17 cellular contexts compared by ENCODE assay signal in genomic region chr18:35510071-35511010, GRCh38.
"Had no signal": no experiment of that assay in that cellular context is flagged by ENCODE, and none has a peak within 500 bp of the region (broad histone marks: within the 10 kb centered on the region; RNA-seq: fewer than 3 reads in every experiment).

No MANE protein-coding gene starts in this region.

- H3K27me3 Mint-ChIP-seq: activated naive CD4-positive, alpha-beta T cell treated with anti-CD3 and anti-CD28 coated beads, Interleukin-2, amount 50 U/mL, for 24 hours; brain; naive thymus-derived CD8-positive, alpha-beta T cell; stimulated activated naive CD8-positive, alpha-beta T cell treated with anti-CD3 and anti-CD28 coated beads, Interleukin-15, Interleukin-2, amounts not matched to agents 100 ng/mL and 50 ng/mL, for 24 hours had no signal

- H3K27me3 ChIP-seq: gastroesophageal sphincter, sigmoid colon had no signal

- H3K36me3 Mint-ChIP-seq: activated naive CD4-positive, alpha-beta T cell treated with anti-CD3 and anti-CD28 coated beads, Interleukin-2, amount 50 U/mL, for 24 hours; brain; naive thymus-derived CD8-positive, alpha-beta T cell had no signal

- H3K4me3 ChIP-seq: gastroesophageal sphincter, prostate gland, sigmoid colon had no signal

- H3K4me1 Mint-ChIP-seq: activated naive CD4-positive, alpha-beta T cell treated with anti-CD3 and anti-CD28 coated beads, Interleukin-2, amount 50 U/mL, for 24 hours had no signal

- H3K27ac Mint-ChIP-seq: activated naive CD4-positive, alpha-beta T cell treated with anti-CD3 and anti-CD28 coated beads, Interleukin-2, amount 50 U/mL, for 24 hours; stimulated activated naive CD8-positive, alpha-beta T cell treated with anti-CD3 and anti-CD28 coated beads, Interleukin-15, Interleukin-2, amounts not matched to agents 100 ng/mL and 50 ng/mL, for 24 hours had no signal

- H3K4me3 Mint-ChIP-seq: activated naive CD4-positive, alpha-beta T cell treated with anti-CD3 and anti-CD28 coated beads, Interleukin-2, amount 50 U/mL, for 24 hours; brain; naive thymus-derived CD8-positive, alpha-beta T cell; stimulated activated naive CD8-positive, alpha-beta T cell treated with anti-CD3 and anti-CD28 coated beads, Interleukin-15, Interleukin-2, amounts not matched to agents 100 ng/mL and 50 ng/mL, for 24 hours had no signal

- H3K36me3 ChIP-seq: gastroesophageal sphincter, prostate gland, sigmoid colon had no signal

- H3K4me1 ChIP-seq: prostate gland had no signal

- DNase-seq: activated effector memory CD4-positive, alpha-beta T cell treated with Interleukin-2 at 50 U/mL for 16 hours; activated T-cell treated with anti-CD3 and anti-CD28 coated beads, Interleukin-2, amount 50 U/mL, for 1 hour; amniotic stem cell; kidney; naive thymus-derived CD8-positive, alpha-beta T cell; nucleus accumbens; sigmoid colon; stimulated activated CD4-positive, alpha-beta T cell treated with anti-CD3 and anti-CD28 coated beads, Interleukin-12 subunit alpha, Interleukin-12 subunit beta, amount 100 ng/mL, for 4 hours; stimulated activated CD4-positive, alpha-beta T cell treated with anti-CD3 and anti-CD28 coated beads, Interleukin-2, amount 100 ng/mL, for 48 hours; stimulated activated CD8-positive, alpha-beta memory T cell treated with anti-CD3 and anti-CD28 coated beads, Interleukin-4, amount 100 ng/mL, for 48 hours had no signal

- ATAC-seq: activated CD4-positive, CD25-positive, alpha-beta regulatory T cell treated with anti-CD3 and anti-CD28 coated beads, Interleukin-2, amount 50 U/mL, for 24 hours; gastroesophageal sphincter; naive thymus-derived CD8-positive, alpha-beta T cell had no signal

- H3K9me3 Mint-ChIP-seq: activated naive CD4-positive, alpha-beta T cell treated with anti-CD3 and anti-CD28 coated beads, Interleukin-2, amount 50 U/mL, for 24 hours; brain; naive thymus-derived CD8-positive, alpha-beta T cell; stimulated activated naive CD8-positive, alpha-beta T cell treated with anti-CD3 and anti-CD28 coated beads, Interleukin-15, Interleukin-2, amounts not matched to agents 100 ng/mL and 50 ng/mL, for 24 hours had no signal

- H3K9me3 ChIP-seq: gastroesophageal sphincter, prostate gland, sigmoid colon had no signal

- H3K27ac ChIP-seq: gastroesophageal sphincter, prostate gland, sigmoid colon had no signal

- FAIRE-seq: endothelial cell of umbilical vein, kidney had no signal
